ENCODE assay signal across 1 cellular context in genomic region chr6:31922942-31923341, GRCh38.
A peak's percentile ranks its signal among the peaks of the same experiment; 100 is the strongest.
TF ChIP-seq lines count a peak whose summit lies in the region.

No MANE protein-coding gene starts in this region.

TF ChIP-seq in HepG2, 621 proteins besides CTCF, POLR2A, EP300 and RAD21 (continued from another document):
- no peak for TF ChIP-seq KIAA2018 (CRISPR knock-in tag; IDR thresholded peaks at IDR 0.05; ENCODE audit: borderline replicate concordance)
- TF ChIP-seq ZNF543 (CRISPR knock-in tag; IDR thresholded peaks at IDR 0.05) = no peak
- no peak for TF ChIP-seq HNRNPK (IDR thresholded peaks at IDR 0.05; ENCODE audit: low read depth, low read length, poor library complexity, severe bottlenecking)
- no peak for TF ChIP-seq ZNF83 (CRISPR knock-in tag; IDR thresholded peaks at IDR 0.05; ENCODE audit: borderline replicate concordance)
- TF ChIP-seq SAP130 (CRISPR knock-in tag; IDR thresholded peaks at IDR 0.05; ENCODE audit: low read depth) = peak; percentile 48; the same call in 1 of the 2 replicates
- TF ChIP-seq MAZ (IDR thresholded peaks at IDR 0.05; ENCODE audit: borderline replicate concordance, low read depth, low read length) = no peak
- no peak for TF ChIP-seq MAZ (CRISPR knock-in tag; IDR thresholded peaks at IDR 0.05; ENCODE audit: low read depth)
- peak; percentile 18; the same call in 1 of the 2 replicates for TF ChIP-seq HNF4G (IDR thresholded peaks at IDR 0.05; ENCODE audit: borderline replicate concordance, low read depth, low read length)
- TF ChIP-seq HNF4G (CRISPR knock-in tag; IDR thresholded peaks at IDR 0.05; ENCODE audit: borderline replicate concordance, low read depth) = no peak
- no peak for TF ChIP-seq ZNF224 (CRISPR knock-in tag; IDR thresholded peaks at IDR 0.05)
- no peak for TF ChIP-seq ZNF644 (CRISPR knock-in tag; IDR thresholded peaks at IDR 0.05; ENCODE audit: low read depth)
- TF ChIP-seq ATF4 (CRISPR knock-in tag; IDR thresholded peaks at IDR 0.05) = no peak
- TF ChIP-seq THAP11 (CRISPR knock-in tag; IDR thresholded peaks at IDR 0.05) = peak; percentile 45; the same call in 1 of the 2 replicates
- TF ChIP-seq SMAD1 (CRISPR knock-in tag; IDR thresholded peaks at IDR 0.05; ENCODE audit: borderline replicate concordance, low read depth) = no peak
- TF ChIP-seq BATF2 (CRISPR knock-in tag; IDR thresholded peaks at IDR 0.05) = no peak
- no peak for TF ChIP-seq ZNF292 (CRISPR knock-in tag; IDR thresholded peaks at IDR 0.05; ENCODE audit: borderline replicate concordance, low read depth)
- 0 out of 2 replicates have a peak, but pooled peaks have one; percentile 19 for TF ChIP-seq ZNF792 (CRISPR knock-in tag; IDR thresholded peaks at IDR 0.05)
- TF ChIP-seq ZNF234 (CRISPR knock-in tag; conservative IDR thresholded peaks at IDR 0.05) = no peak
- TF ChIP-seq ELF4 (CRISPR knock-in tag; IDR thresholded peaks at IDR 0.05; ENCODE audit: borderline replicate concordance) = no peak
- TF ChIP-seq ATF6 (CRISPR knock-in tag; conservative IDR thresholded peaks at IDR 0.05) = 0 out of 2 replicates have a peak, but pooled peaks have one; percentile 56
- TF ChIP-seq ARID5B (CRISPR knock-in tag; IDR thresholded peaks at IDR 0.05) = peak; percentile 21; the same call in 1 of the 2 replicates
